8 cellular contexts compared by ENCODE assay signal in genomic region chr9:111676116-111676515, GRCh38.
"Had no signal": no experiment of that assay in that cellular context is flagged by ENCODE, and none has a peak within 500 bp of the region (broad histone marks: within the 10 kb centered on the region; RNA-seq: fewer than 3 reads in every experiment).

No MANE protein-coding gene starts in this region.

- H3K4me3 ChIP-seq: GM12878 had no signal

- DNase-seq: GDM1, GF-D8 had no signal

- ATAC-seq: GM12878 had no signal

- FAIRE-seq: G401.6, GM12878, GM12891, GM12892, GM18507, GM19239 had no signal
